1 cellular context compared by ENCODE assay signal in the genomic region with DNA sequence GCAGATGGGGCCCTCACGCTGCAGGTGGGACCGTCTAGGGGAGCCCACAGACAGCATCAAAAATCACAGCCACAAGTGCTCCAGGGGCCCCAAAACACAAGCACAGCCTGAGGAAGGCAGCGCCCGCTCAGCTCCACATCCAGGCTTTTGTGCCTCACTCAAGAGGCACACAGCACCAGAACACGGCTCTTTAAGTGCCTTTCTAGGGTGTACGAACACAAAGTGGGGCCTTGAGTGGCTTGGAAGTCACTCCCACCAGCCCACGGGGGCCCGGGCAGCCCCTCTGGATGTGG.
TF ChIP-seq lines count a peak whose summit lies in the region.

No MANE protein-coding gene starts in this region.

TF ChIP-seq in HEK293, 187 proteins besides CTCF, POLR2A, EP300 and RAD21 (continued from another document):
- TF ChIP-seq REST (tag by site-specific recombination; IDR thresholded peaks at IDR 0.05) (no peak), ZNF433 (tag by site-specific recombination; IDR thresholded peaks at IDR 0.05; ENCODE audit: low read depth) (no peak), ZNF544 (tag by site-specific recombination; IDR thresholded peaks at IDR 0.05) (no peak)
